Comparison of ENCODE assay signal across 8 cellular contexts in genomic region chr19:13794388-13794751, GRCh38. TPM values are rescaled to one million over a fixed set of nuclear protein-coding genes. Genes with fewer than 3 reads are reported as not detected.
DNase-seq lines count a peak whose midpoint lies in the region; ATAC-seq, FAIRE-seq and TF ChIP-seq lines count a peak whose summit lies in the region.

No MANE protein-coding gene starts in this region.

- no peaks in the 10 kb centered on the region for H3K36me3 Mint-ChIP-seq in astrocyte (ENCODE audit: low read depth, unreplicated experiment)
- peaks cover 11% of the 10 kb centered on the region for H3K36me3 Mint-ChIP-seq in stimulated activated effector memory CD8-positive, alpha-beta T cell treated with anti-CD3 and anti-CD28 coated beads, Interleukin-12 subunit alpha, Interleukin-12 subunit beta, amount 100 ng/mL, for 72 hours

- H3K27me3 Mint-ChIP-seq in astrocyte (ENCODE audit: low read depth, unreplicated experiment) = no peaks in the 10 kb centered on the region

- H3K4me3 ChIP-seq in Jurkat, Clone E6-1 (ENCODE audit: low read length) = peak overlapping the region; percentile 80
- peak overlapping the region; percentile 68 for H3K4me3 ChIP-seq in astrocyte (ENCODE audit: insufficient read depth, low read depth, low read length)

- H3K27ac ChIP-seq in C4-2B (peak overlapping the region; percentile 64), astrocyte (ENCODE audit: low read depth, low read length) (peak overlapping the region; percentile 90)

- H3K9me3 Mint-ChIP-seq in astrocyte (ENCODE audit: unreplicated experiment) = no peaks in the 10 kb centered on the region
- no peaks in the 10 kb centered on the region for H3K9me3 Mint-ChIP-seq in stimulated activated effector memory CD8-positive, alpha-beta T cell treated with anti-CD3 and anti-CD28 coated beads, Interleukin-12 subunit alpha, Interleukin-12 subunit beta, amount 100 ng/mL, for 72 hours

- H3K4me1 Mint-ChIP-seq in astrocyte (ENCODE audit: low read depth, unreplicated experiment) = peaks cover 11% of the 10 kb centered on the region
- peaks cover 33% of the 10 kb centered on the region for H3K4me1 Mint-ChIP-seq in stimulated activated effector memory CD8-positive, alpha-beta T cell treated with anti-CD3 and anti-CD28 coated beads, Interleukin-12 subunit alpha, Interleukin-12 subunit beta, amount 100 ng/mL, for 72 hours

- H3K27me3 ChIP-seq in astrocyte (ENCODE audit: insufficient read depth, low read length) = no peaks in the 10 kb centered on the region

- FAIRE-seq in astrocyte (lab: Jason Lieb, UNC) (no peak), frontal cortex (lab: Jason Lieb, UNC) (no peak)

- peaks cover 34% of the 10 kb centered on the region for H3K4me1 ChIP-seq in astrocyte (ENCODE audit: insufficient read depth, low read length)

- peaks cover 20% of the 10 kb centered on the region for H3K79me2 ChIP-seq in astrocyte (ENCODE audit: insufficient read depth, low read length)

- no peak for ATAC-seq in stimulated activated effector memory CD8-positive, alpha-beta T cell treated with anti-CD3 and anti-CD28 coated beads, Interleukin-12 subunit alpha, Interleukin-12 subunit beta, amount 100 ng/mL, for 72 hours
- no peak for ATAC-seq in HG02678 (IDR thresholded peaks at IDR 0.05; ENCODE audit: unreplicated experiment)

- no peak for DNase-seq in Jurkat, Clone E6-1 (ENCODE audit: low read depth, low spot score)
- peak; percentile 97 for DNase-seq in astrocyte (ENCODE audit: low read depth)
- DNase-seq in iris pigment epithelial cell (ENCODE audit: low read depth) = peak; percentile 96
- no peak for DNase-seq in stimulated activated effector memory CD8-positive, alpha-beta T cell treated with anti-CD3 and anti-CD28 coated beads, Interleukin-12 subunit alpha, Interleukin-12 subunit beta, amount 100 ng/mL, for 72 hours (ENCODE audit: low spot score in 2 of 2)
- no peak for DNase-seq in inferior parietal cortex (ENCODE audit: extremely low spot score)
- DNase-seq in frontal cortex (ENCODE audit: low spot score in 2 of 2) = no peak

- peaks cover 6% of the 10 kb centered on the region for H4K20me1 ChIP-seq in astrocyte (ENCODE audit: insufficient read depth, low read length)

- H3K9me3 ChIP-seq in astrocyte (ENCODE audit: insufficient read depth, low read depth, low read length) = no peaks in the 10 kb centered on the region

- H3K9ac ChIP-seq in astrocyte (ENCODE audit: low read length) = peak overlapping the region; percentile 90

- peak overlapping the region; percentile 99 for H3K4me3 Mint-ChIP-seq in astrocyte (ENCODE audit: unreplicated experiment)
- H3K4me3 Mint-ChIP-seq in stimulated activated effector memory CD8-positive, alpha-beta T cell treated with anti-CD3 and anti-CD28 coated beads, Interleukin-12 subunit alpha, Interleukin-12 subunit beta, amount 100 ng/mL, for 72 hours = peak overlapping the region; percentile 99

- H3K27ac Mint-ChIP-seq in astrocyte (ENCODE audit: unreplicated experiment) = peak overlapping the region; percentile 94
- H3K27ac Mint-ChIP-seq in stimulated activated effector memory CD8-positive, alpha-beta T cell treated with anti-CD3 and anti-CD28 coated beads, Interleukin-12 subunit alpha, Interleukin-12 subunit beta, amount 100 ng/mL, for 72 hours = peak overlapping the region; percentile 94

- no peak overlapping the region for H2AFZ ChIP-seq in astrocyte (ENCODE audit: low read depth, low read length)

- H3K36me3 ChIP-seq in astrocyte (ENCODE audit: insufficient read depth, low read length) = no peaks in the 10 kb centered on the region

- TF ChIP-seq CTCF in C4-2B (conservative IDR thresholded peaks at IDR 0.05) (no peak), astrocyte (IDR thresholded peaks at IDR 0.05; ENCODE audit: insufficient read depth, low read depth, low read length) (no peak)

- H3K4me2 ChIP-seq in astrocyte (ENCODE audit: low read length) = peak overlapping the region; percentile 83

RNA-seq across cellular contexts. Expression of gene ZSWIM4, which starts 0.9 kb away (rescaled TPM):
- 7.6 TPM for polyA plus RNA-seq in Jurkat, Clone E6-1 (2012; ENCODE audit: insufficient read depth, insufficient read length)
- total RNA-seq in astrocyte (9.5 and 10.6 TPM in 2 replicates), frontal cortex (6.9 TPM)

RNA-seq across cellular contexts. Expression of gene C19orf53, which starts 20.1 kb away (rescaled TPM):
- polyA plus RNA-seq in Jurkat, Clone E6-1 (2012; ENCODE audit: insufficient read depth, insufficient read length) = 294 TPM
- total RNA-seq in astrocyte (114 and 138 TPM in 2 replicates), frontal cortex (20.8 TPM)

RNA-seq across cellular contexts. Expression of gene MRI1, which starts 30.0 kb away (rescaled TPM):
- polyA plus RNA-seq in Jurkat, Clone E6-1 (2012; ENCODE audit: insufficient read depth, insufficient read length) = 13.8 TPM
- total RNA-seq in astrocyte (25.8 and 26.6 TPM in 2 replicates), frontal cortex (15.9 TPM)

Comparison
In these comparisons a context has a peak if more than half of its experiments do, and no peak if none do; other contexts are left out.
1. DNase-seq: peak in astrocyte (single experiment) and iris pigment epithelial cell (single experiment); none in Jurkat, Clone E6-1 (single experiment), stimulated activated effector memory CD8-positive, alpha-beta T cell treated with anti-CD3 and anti-CD28 coated beads, Interleukin-12 subunit alpha, Interleukin-12 subunit beta, amount 100 ng/mL, for 72 hours (0 of 2), inferior parietal cortex (single experiment) and frontal cortex (0 of 2).